In genomic region chr1:114715952-114716303, GRCh38 we compare ENCODE assay signal across 8 cellular contexts. TPM values are rescaled to one million over a fixed set of nuclear protein-coding genes. Genes with fewer than 3 reads are reported as not detected.
DNase-seq lines count a peak whose midpoint lies in the region; ATAC-seq, FAIRE-seq and TF ChIP-seq lines count a peak whose summit lies in the region.

No MANE protein-coding gene starts in this region.

- H3K9me3 Mint-ChIP-seq in CD4-positive, alpha-beta memory T cell, result no peaks in the 10 kb centered on the region

- H3K27me3 ChIP-seq in CD4-positive, alpha-beta memory T cell (ENCODE audit: insufficient read depth, low read length), result no peaks in the 10 kb centered on the region
- no peaks in the 10 kb centered on the region for H3K27me3 ChIP-seq in GM12878 (replicated peaks in 1 of 2; ENCODE audit: control insufficient read depth in 2 of 2, insufficient read depth in 2 of 2, low read length in 1 of 2)
- H3K27me3 ChIP-seq in mesenchymal stem cell (ENCODE audit: control insufficient read depth in 1 of 2, insufficient read depth in 1 of 2, low read length in 2 of 2), result no peaks in the 10 kb centered on the region

- RAD21 ChIA-PET in GM12878 (lab: Charles Lee; ENCODE audit: unreplicated experiment), result interaction anchor here (0.6 to 1.4 kb wide), 6 partner anchors 36 to 66 kb away, joined by 3 to 5 read pairs (median 4); partner anchors contain the start of genes CSDE1, DENND2C and SIKE1

- peaks cover 27 to 78% of the 10 kb centered on the region in 2 donors for H3K36me3 Mint-ChIP-seq in CD4-positive, alpha-beta memory T cell

- 68% methylated on average over 4 of the region's 4 CpGs for WGBS in GM12878 (ENCODE audit: insufficient coverage, insufficient replicate concordance, low lambda C conversion rate, missing lambda C conversion rate)
- 33% methylated on average over 4 of the region's 4 CpGs for WGBS in mesenchymal stem cell

- H3K14ac ChIP-seq in mesenchymal stem cell (ENCODE audit: low read length in 2 of 2), result no peak overlapping the region

- peaks cover 40% of the 10 kb centered on the region for H3K36me3 ChIP-seq in CD4-positive, alpha-beta memory T cell (ENCODE audit: insufficient read depth, low read length)
- H3K36me3 ChIP-seq in GM12878 (ENCODE audit: control insufficient read depth in 2 of 2, insufficient read depth in 2 of 2, low read length in 1 of 2) (peaks cover 9 to 25% of the 10 kb centered on the region in 2 experiments), mesenchymal stem cell (ENCODE audit: control insufficient read depth in 1 of 2, insufficient read depth in 2 of 2, low read depth in 1 of 2, low read length in 2 of 2) (peaks cover 22 to 74% of the 10 kb centered on the region in 2 experiments)

- H2BK15ac ChIP-seq in mesenchymal stem cell (ENCODE audit: low read depth, poor library complexity, severe bottlenecking), result no peak overlapping the region

- peak overlapping the region in 1 of 2 experiments; percentile 98 for H3K4ac ChIP-seq in mesenchymal stem cell (ENCODE audit: low read depth in 1 of 2, low read length in 2 of 2)

- ATAC-seq in HG03432 (IDR thresholded peaks at IDR 0.05; ENCODE audit: unreplicated experiment), result peak; percentile 1
- peak; percentile 12 for ATAC-seq in GM12878
- ATAC-seq in GM18520 (IDR thresholded peaks at IDR 0.05; ENCODE audit: unreplicated experiment), result no peak
- no peak for ATAC-seq in GM21381 (IDR thresholded peaks at IDR 0.05; ENCODE audit: unreplicated experiment)

- DNase-seq in CD4-positive, alpha-beta memory T cell, result peak in 1 of 5 donors; percentile 15
- DNase-seq in GM12878 (ENCODE audit: low read depth, low spot score) (no peak), mesenchymal stem cell (no peak), GM10266 (ENCODE audit: extremely low spot score) (no peak), mucosa of gallbladder (ENCODE audit: low spot score) (no peak)

- peak overlapping the region; percentile 97 for H3K27ac ChIP-seq in CD4-positive, alpha-beta memory T cell (ENCODE audit: low read depth, low read length)
- H3K27ac ChIP-seq in GM12878 (ENCODE audit: control insufficient read depth, insufficient read depth) (peak overlapping the region; percentile 98), mesenchymal stem cell (ENCODE audit: low read length, poor library complexity, severe bottlenecking) (peak overlapping the region; percentile 84)

- H2AFZ ChIP-seq in GM12878 (ENCODE audit: control insufficient read depth, low read depth, low read length), result no peak overlapping the region; the same call in 1 of the 2 replicates
- no peak overlapping the region for H2AFZ ChIP-seq in mesenchymal stem cell (ENCODE audit: low read depth, low read length)

- no peak overlapping the region for H3K23ac ChIP-seq in mesenchymal stem cell (ENCODE audit: low read length in 2 of 2)

- H2BK5ac ChIP-seq in mesenchymal stem cell (ENCODE audit: low read depth, low read length, poor library complexity, severe bottlenecking), result no peak overlapping the region

- TF ChIP-seq RAD21 in GM12878 (IDR thresholded peaks at IDR 0.05; ENCODE audit: insufficient read depth, low read depth, low read length), result no peak

- H3K4me1 Mint-ChIP-seq in CD4-positive, alpha-beta memory T cell, result peaks cover 10 to 25% (median 19%) of the 10 kb centered on the region in 4 donors

- TF ChIP-seq POLR2A in GM12878 (IDR thresholded peaks at IDR 0.05; ENCODE audit: low read depth, low read length), result no peak

- SMC1A ChIA-PET in GM12878 (lab: Charles Lee; ENCODE audit: uncharacterized antibody, unreplicated experiment), result interaction anchor here (0.7 to 3.3 kb wide), 12 partner anchors 9 to 398 kb away, joined by 3 to 24 read pairs (median 6); partner anchors contain the start of genes BCAS2, CSDE1 and SIKE1

- POLR2A ChIA-PET in CD4-positive, alpha-beta memory T cell (lab: Charles Lee; ENCODE audit: partially characterized antibody), result interaction anchor here (0.9 to 2.7 kb wide), 15 partner anchors 9 to 812 kb away, joined by 3 to 31 read pairs (median 4); partner anchors contain the start of genes BCAS2, CSDE1, DENND2C and SIKE1
- POLR2A ChIA-PET in GM12878 (lab: Charles Lee), result interaction anchor here (0.6 to 5.1 kb wide), 7 partner anchors 29 to 488 kb away, joined by 3 to 36 read pairs (median 4); partner anchors contain the start of genes CSDE1 and SIKE1

- CTCF ChIA-PET in CD4-positive, alpha-beta memory T cell (lab: Charles Lee; ENCODE audit: partially characterized antibody), result interaction anchor here (0.8 to 1.7 kb wide), 5 partner anchors 9 to 1643 kb away, joined by 3 to 7 read pairs (median 3); partner anchors contain the start of genes LRIG2 and SIKE1
- CTCF ChIA-PET in GM12878 (lab: Yijun Ruan, JAX), result interaction anchor here (0.6 to 1.6 kb wide), 9 partner anchors 10 to 397 kb away, joined by 3 to 5 read pairs (median 4); partner anchors contain the start of gene BCAS2

- H3K4me1 ChIP-seq in CD4-positive, alpha-beta memory T cell (ENCODE audit: insufficient read depth, low read length), result peaks cover 21% of the 10 kb centered on the region
- H3K4me1 ChIP-seq in GM12878 (ENCODE audit: control insufficient read depth, insufficient read depth, low read length) (no peaks in the 10 kb centered on the region), mesenchymal stem cell (ENCODE audit: control insufficient read depth, insufficient read depth, low read depth, low read length) (peaks cover 7% of the 10 kb centered on the region)

- no peak overlapping the region for H4K91ac ChIP-seq in mesenchymal stem cell (ENCODE audit: low read length)

- intact Hi-C loops in CD4-positive, alpha-beta memory T cell (cut with micrococcal nuclease), result loop anchor here (1.0 to 2.0 kb wide), 6 partner anchors 41 to 370 kb away; partner anchors contain the start of genes BCAS2, CSDE1, DENND2C and SIKE1
- intact Hi-C loops in GM12878 (cut with micrococcal nuclease; ENCODE audit: unreplicated experiment), result loop anchor here (2.0 kb wide), 1 partner anchor 41 kb away; the partner anchor contains the start of gene CSDE1

- H3K9ac ChIP-seq in GM12878 (ENCODE audit: control insufficient read depth, insufficient read depth, low read length) (peak overlapping the region; percentile 98), mesenchymal stem cell (ENCODE audit: low read length) (peak overlapping the region; percentile 99)

- no peaks in the 10 kb centered on the region for H4K20me1 ChIP-seq in GM12878 (ENCODE audit: control insufficient read depth, insufficient read depth)

- no peak for TF ChIP-seq EP300 in GM12878 (IDR thresholded peaks at IDR 0.05; ENCODE audit: borderline replicate concordance in 1 of 2, control insufficient read depth in 1 of 2, low read depth in 2 of 2, low read length in 2 of 2)

- peak overlapping the region; percentile 94 to 99 (median 98) for H3K4me3 Mint-ChIP-seq in CD4-positive, alpha-beta memory T cell

- H3K27me3 Mint-ChIP-seq in CD4-positive, alpha-beta memory T cell, result no peaks in the 10 kb centered on the region

- peaks cover 28% of the 10 kb centered on the region for H3K79me2 ChIP-seq in GM12878 (ENCODE audit: control insufficient read depth, insufficient read depth, low read length)

- H2AK5ac ChIP-seq in mesenchymal stem cell (ENCODE audit: low read length, severe bottlenecking), result peak overlapping the region; percentile 97

- H3K79me1 ChIP-seq in mesenchymal stem cell (replicated peaks; ENCODE audit: low read length, poor library complexity, severe bottlenecking), result peaks cover 11% of the 10 kb centered on the region

- TF ChIP-seq CTCF in GM12878 (IDR thresholded peaks at IDR 0.05 in 2 of 3, conservative IDR thresholded peaks at IDR 0.05 in 1 of 3; ENCODE audit: control insufficient read depth in 2 of 3, extremely low read depth in 1 of 3, insufficient read depth in 1 of 3, low read depth in 3 of 3, low read length in 3 of 3) (no peak), GM10266 (IDR thresholded peaks at IDR 0.05; ENCODE audit: control insufficient read depth, insufficient read depth, low read depth, missing control alignments) (no peak)

- TSS peak; percentile 65 for BruUV-seq in GM12878 (replicated peaks; lab: Mats Ljungman, UMichigan)

- H3K9me3 ChIP-seq in CD4-positive, alpha-beta memory T cell (ENCODE audit: control insufficient read depth in 1 of 2, low read length in 2 of 2), result no peaks in the 10 kb centered on the region
- H3K9me3 ChIP-seq in GM12878 (replicated peaks; ENCODE audit: control insufficient read depth, insufficient read depth, low read length) (no peaks in the 10 kb centered on the region), mesenchymal stem cell (ENCODE audit: control insufficient read depth, low read length) (no peaks in the 10 kb centered on the region)

- H4K8ac ChIP-seq in mesenchymal stem cell (ENCODE audit: low read length), result peak overlapping the region; percentile 33

- peak overlapping the region; percentile 83 to 90 for H3K4me3 ChIP-seq in CD4-positive, alpha-beta memory T cell (ENCODE audit: low read length in 2 of 2)
- peak overlapping the region; percentile 93 for H3K4me3 ChIP-seq in GM12878
- peak overlapping the region; percentile 68 to 93 for H3K4me3 ChIP-seq in mesenchymal stem cell (ENCODE audit: insufficient read depth in 1 of 2, low read depth in 1 of 2, low read length in 2 of 2)

- no peak overlapping the region for H2BK12ac ChIP-seq in mesenchymal stem cell (ENCODE audit: low read length in 2 of 2)

- in situ Hi-C loops in GM12878 (cut with MboI), result no loop called here

- FAIRE-seq in GM12878 (lab: Jason Lieb, UNC), result no peak

- peak overlapping the region; percentile 32 for H3K4me2 ChIP-seq in GM12878 (ENCODE audit: control insufficient read depth, insufficient read depth)
- peak overlapping the region; percentile 72 for H3K4me2 ChIP-seq in mesenchymal stem cell (ENCODE audit: low read length, poor library complexity, severe bottlenecking)

- no peak overlapping the region for H2BK120ac ChIP-seq in mesenchymal stem cell (ENCODE audit: low read depth, low read length)

- peak overlapping the region in 1 of 2 experiments; percentile 93 for H3K18ac ChIP-seq in mesenchymal stem cell (ENCODE audit: low read depth in 1 of 2, low read length in 2 of 2)

- peak overlapping the region; percentile 99 to 100 (median 100) for H3K27ac Mint-ChIP-seq in CD4-positive, alpha-beta memory T cell

RNA-seq across cellular contexts. Expression of gene NRAS, which starts 0.6 kb away (rescaled TPM):
- 10 to 100 TPM; 22.0 to 22.3 TPM for total RNA-seq in CD4-positive, alpha-beta memory T cell
- polyA plus RNA-seq in CD4-positive, alpha-beta memory T cell, result 10 to 100 TPM; 18.0 to 29.3 TPM
- total RNA-seq in GM12878 (2013; cell fraction: nucleolus; rRNA removed), result 18.4 and 19.1 TPM in 2 replicates
- total RNA-seq in GM12878 (2014; rRNA removed) (65.7 and 81.7 TPM in 2 replicates), GM12878 (2014; rRNA removed; fragmentation: Illumina TruSeq; extraction: Trizol) (71.3 and 72.0 TPM in 2 replicates), GM12878 (2021) (48.6 and 49.9 TPM in 2 replicates), mucosa of gallbladder (24.7 TPM)
- polyA plus RNA-seq in GM12878 (2011; ENCODE audit: low read depth), result 22.8 TPM
- polyA plus RNA-seq in GM12878 (2011; rRNA removed) (73.2 and 110 TPM in 2 replicates), GM12878 (2014; fragmentation: Illumina TruSeq; extraction: Trizol) (67.0 and 91.3 TPM in 2 replicates), GM12878 (2014; fragmentation: Nextera tagmentation; extraction: Ambion mirVana) (10 to 100 TPM; 31.7 to 33.0 TPM), GM12878 (2014; rRNA removed) (31.6 and 36.7 TPM in 2 replicates), GM12878 (2016; fragmentation: Nextera tagmentation; extraction: Ambion mirVana) (10 to 100 TPM; 66.7 to 68.1 TPM)
- 28.8 and 36.8 TPM in 2 replicates for polyA plus RNA-seq in GM12878 (2011; cell fraction: cytosol; rRNA removed)
- polyA plus RNA-seq in GM12878 (2011; cell fraction: nucleus; rRNA removed), result 11.9 and 13.6 TPM in 2 replicates
- polyA plus RNA-seq in GM12878 (2012), result 36.8 and 37.2 TPM in 2 replicates
- 70.7 and 94.7 TPM in 2 replicates for polyA minus RNA-seq in GM12878 (2011; rRNA and poly(A)+ RNA removed)
- 29.0 and 32.0 TPM in 2 replicates for polyA minus RNA-seq in GM12878 (2011; cell fraction: cytosol; rRNA and poly(A)+ RNA removed)
- 8.9 and 12.2 TPM in 2 replicates for polyA minus RNA-seq in GM12878 (2011; cell fraction: nucleus; rRNA and poly(A)+ RNA removed)
- 55.7 TPM for polyA plus RNA-seq in mesenchymal stem cell (2013, experiment 1 of 2)
- polyA plus RNA-seq in mesenchymal stem cell (2013, experiment 2 of 2), result 59.7 TPM

RNA-seq across cellular contexts. Expression of gene AMPD1, which starts 20.6 kb away (rescaled TPM):
- total RNA-seq in CD4-positive, alpha-beta memory T cell, result not detected
- polyA plus RNA-seq in CD4-positive, alpha-beta memory T cell, result not detected
- not detected in 2 replicates for total RNA-seq in GM12878 (2013; cell fraction: nucleolus; rRNA removed)
- total RNA-seq in GM12878 (2014; rRNA removed) (not detected in 2 replicates), GM12878 (2014; rRNA removed; fragmentation: Illumina TruSeq; extraction: Trizol) (not detected in 2 replicates), GM12878 (2021) (not detected in 2 replicates), mucosa of gallbladder (not detected)
- not detected for polyA plus RNA-seq in GM12878 (2011; ENCODE audit: low read depth)
- polyA plus RNA-seq in GM12878 (2011; rRNA removed) (not detected in 2 replicates), GM12878 (2014; fragmentation: Illumina TruSeq; extraction: Trizol) (0.12 TPM in 1 of 2 replicates, not detected in the other), GM12878 (2014; fragmentation: Nextera tagmentation; extraction: Ambion mirVana) (not detected), GM12878 (2014; rRNA removed) (0.14 TPM in 1 of 2 replicates, not detected in the other), GM12878 (2016; fragmentation: Nextera tagmentation; extraction: Ambion mirVana) (under 1 TPM in 1 of 2 experiments, not detected in 1; 0.30 TPM)
- polyA plus RNA-seq in GM12878 (2011; cell fraction: cytosol; rRNA removed), result not detected in 2 replicates
- polyA plus RNA-seq in GM12878 (2011; cell fraction: nucleus; rRNA removed), result not detected in 2 replicates
- 0.08 TPM in 1 of 2 replicates, not detected in the other for polyA plus RNA-seq in GM12878 (2012)
- not detected in 2 replicates for polyA minus RNA-seq in GM12878 (2011; rRNA and poly(A)+ RNA removed)
- polyA minus RNA-seq in GM12878 (2011; cell fraction: cytosol; rRNA and poly(A)+ RNA removed), result not detected in 2 replicates
- not detected in 2 replicates for polyA minus RNA-seq in GM12878 (2011; cell fraction: nucleus; rRNA and poly(A)+ RNA removed)
- not detected for polyA plus RNA-seq in mesenchymal stem cell (2013, experiment 1 of 2)
- polyA plus RNA-seq in mesenchymal stem cell (2013, experiment 2 of 2), result not detected

RNA-seq across cellular contexts. Expression of gene CSDE1, which starts 41.9 kb away (rescaled TPM):
- 100 to 1,000 TPM; 530 to 559 TPM for total RNA-seq in CD4-positive, alpha-beta memory T cell
- 100 to 1,000 TPM; 391 to 444 TPM for polyA plus RNA-seq in CD4-positive, alpha-beta memory T cell
- 277 and 287 TPM in 2 replicates for total RNA-seq in GM12878 (2013; cell fraction: nucleolus; rRNA removed)
- total RNA-seq in GM12878 (2014; rRNA removed), result 263 and 310 TPM in 2 replicates
- total RNA-seq in GM12878 (2014; rRNA removed; fragmentation: Illumina TruSeq; extraction: Trizol), result 390 and 393 TPM in 2 replicates
- 389 and 404 TPM in 2 replicates for total RNA-seq in GM12878 (2021)
- 269 TPM for polyA plus RNA-seq in GM12878 (2011; ENCODE audit: low read depth)
- polyA plus RNA-seq in GM12878 (2011; rRNA removed), result 294 and 451 TPM in 2 replicates
- 156 and 178 TPM in 2 replicates for polyA plus RNA-seq in GM12878 (2011; cell fraction: cytosol; rRNA removed)
- polyA plus RNA-seq in GM12878 (2011; cell fraction: nucleus; rRNA removed), result 187 and 204 TPM in 2 replicates
- 377 and 799 TPM in 2 replicates for polyA plus RNA-seq in GM12878 (2012)
- polyA plus RNA-seq in GM12878 (2014; fragmentation: Illumina TruSeq; extraction: Trizol), result 321 and 392 TPM in 2 replicates
- polyA plus RNA-seq in GM12878 (2014; fragmentation: Nextera tagmentation; extraction: Ambion mirVana), result 100 to 1,000 TPM; 130 to 143 TPM
- 160 and 185 TPM in 2 replicates for polyA plus RNA-seq in GM12878 (2014; rRNA removed)
- polyA plus RNA-seq in GM12878 (2016; fragmentation: Nextera tagmentation; extraction: Ambion mirVana), result 100 to 1,000 TPM; 226 to 229 TPM
- polyA minus RNA-seq in GM12878 (2011; rRNA and poly(A)+ RNA removed), result 448 and 740 TPM in 2 replicates
- 142 and 182 TPM in 2 replicates for polyA minus RNA-seq in GM12878 (2011; cell fraction: cytosol; rRNA and poly(A)+ RNA removed)
- 86.4 and 110 TPM in 2 replicates for polyA minus RNA-seq in GM12878 (2011; cell fraction: nucleus; rRNA and poly(A)+ RNA removed)
- polyA plus RNA-seq in mesenchymal stem cell (2013, experiment 1 of 2), result 385 TPM
- 375 TPM for polyA plus RNA-seq in mesenchymal stem cell (2013, experiment 2 of 2)
- 523 TPM for total RNA-seq in mucosa of gallbladder

RNA-seq across cellular contexts. Expression of gene DENND2C, which starts 46.1 kb away (rescaled TPM):
- under 1 TPM; 0.76 to 0.78 TPM for total RNA-seq in CD4-positive, alpha-beta memory T cell
- polyA plus RNA-seq in CD4-positive, alpha-beta memory T cell, result under 1 TPM; 0.45 to 0.56 TPM
- 0.10 TPM in 1 of 2 replicates, not detected in the other for total RNA-seq in GM12878 (2013; cell fraction: nucleolus; rRNA removed)
- total RNA-seq in GM12878 (2014; rRNA removed), result 0.06 TPM in 1 of 2 replicates, not detected in the other
- total RNA-seq in GM12878 (2014; rRNA removed; fragmentation: Illumina TruSeq; extraction: Trizol), result 0.04 and 0.09 TPM in 2 replicates
- total RNA-seq in GM12878 (2021), result 0.08 TPM in 1 of 2 replicates, not detected in the other
- 0.29 TPM for polyA plus RNA-seq in GM12878 (2011; ENCODE audit: low read depth)
- 0.01 and 0.09 TPM in 2 replicates for polyA plus RNA-seq in GM12878 (2011; rRNA removed)
- 0.04 TPM in 1 of 2 replicates, not detected in the other for polyA plus RNA-seq in GM12878 (2011; cell fraction: cytosol; rRNA removed)
- 0.04 TPM in 2 replicates for polyA plus RNA-seq in GM12878 (2011; cell fraction: nucleus; rRNA removed)
- 0.28 and 0.47 TPM in 2 replicates for polyA plus RNA-seq in GM12878 (2012)
- polyA plus RNA-seq in GM12878 (2014; fragmentation: Illumina TruSeq; extraction: Trizol), result 0.08 and 0.10 TPM in 2 replicates
- polyA plus RNA-seq in GM12878 (2014; fragmentation: Nextera tagmentation; extraction: Ambion mirVana), result not detected
- polyA plus RNA-seq in GM12878 (2014; rRNA removed), result 0.03 and 0.06 TPM in 2 replicates
- under 1 TPM in 1 of 2 experiments, not detected in 1; 0.07 TPM for polyA plus RNA-seq in GM12878 (2016; fragmentation: Nextera tagmentation; extraction: Ambion mirVana)
- polyA minus RNA-seq in GM12878 (2011; rRNA and poly(A)+ RNA removed), result 0.07 TPM in 1 of 2 replicates, not detected in the other
- polyA minus RNA-seq in GM12878 (2011; cell fraction: cytosol; rRNA and poly(A)+ RNA removed), result not detected in 2 replicates
- not detected in 2 replicates for polyA minus RNA-seq in GM12878 (2011; cell fraction: nucleus; rRNA and poly(A)+ RNA removed)
- polyA plus RNA-seq in mesenchymal stem cell (2013, experiment 1 of 2), result 0.36 TPM
- 0.29 TPM for polyA plus RNA-seq in mesenchymal stem cell (2013, experiment 2 of 2)
- total RNA-seq in mucosa of gallbladder, result 4.1 TPM

Comparison
In these comparisons a context has a peak if more than half of its experiments do, and no peak if none do; other contexts are left out.
1. ATAC-seq: peak in HG03432 (single experiment) and GM12878 (single experiment); none in GM18520 (single experiment) and GM21381 (single experiment).
2. Peak in every context shown above with its lines, with median percentiles within 50 percentile points of each other: H3K27ac ChIP-seq and H3K4me3 ChIP-seq.